In genomic region chr15:73982251-73982962, GRCh38 we compare ENCODE assay signal across 7 cellular contexts. TPM values are rescaled to one million over a fixed set of nuclear protein-coding genes. Genes with fewer than 3 reads are reported as not detected.
DNase-seq lines count a peak whose midpoint lies in the region; ATAC-seq, FAIRE-seq and TF ChIP-seq lines count a peak whose summit lies in the region.

No MANE protein-coding gene starts in this region.

- H3K36me3 ChIP-seq in mesenchymal stem cell (ENCODE audit: control insufficient read depth in 1 of 2, insufficient read depth in 2 of 2, low read depth in 1 of 2, low read length in 2 of 2) (peaks cover 10 to 22% of the 10 kb centered on the region in 2 experiments), tibial artery (peaks cover 0 to 28% (median 9%) of the 10 kb centered on the region in 3 donors)

- H3K9ac ChIP-seq in mesenchymal stem cell (ENCODE audit: low read length), result peak overlapping the region; percentile 82

- intact Hi-C loops in tibial artery (cut with DNase I; ENCODE audit: low total_unique reads), result loop anchor here (5.0 kb wide), 1 partner anchor 340 kb away; no protein-coding TSS in a partner anchor

- H3K4ac ChIP-seq in mesenchymal stem cell (ENCODE audit: low read depth in 1 of 2, low read length in 2 of 2), result peak overlapping the region; percentile 61 to 99

- peak overlapping the region; percentile 97 for H4K91ac ChIP-seq in mesenchymal stem cell (ENCODE audit: low read length)

- FAIRE-seq in GM19239 (lab: Jason Lieb, UNC) (peak; percentile 83), RCC 7860 (lab: Jason Lieb, UNC) (peak; percentile 95)

- peak overlapping the region; percentile 97 to 99 for H2BK12ac ChIP-seq in mesenchymal stem cell (ENCODE audit: low read length in 2 of 2)

- peak overlapping the region; percentile 100 for H2BK5ac ChIP-seq in mesenchymal stem cell (ENCODE audit: low read depth, low read length, poor library complexity, severe bottlenecking)

- H3K9me3 ChIP-seq in mesenchymal stem cell (ENCODE audit: control insufficient read depth, low read length) (no peaks in the 10 kb centered on the region), tibial artery (no peaks in the 10 kb centered on the region)

- H3K4me3 ChIP-seq in choroid plexus epithelial cell (ENCODE audit: low read depth, low read length) (no peak overlapping the region), mesenchymal stem cell (ENCODE audit: insufficient read depth in 1 of 2, low read depth in 1 of 2, low read length in 2 of 2) (peak overlapping the region in 1 of 2 experiments; percentile 53), tibial artery (peak overlapping the region in 1 of 2 donors; percentile 19)

- peaks cover 58% of the 10 kb centered on the region for H3K4me1 ChIP-seq in mesenchymal stem cell (ENCODE audit: control insufficient read depth, insufficient read depth, low read depth, low read length)
- peaks cover 3 to 47% (median 39%) of the 10 kb centered on the region in 4 donors for H3K4me1 ChIP-seq in tibial artery

- H3K27me3 ChIP-seq in mesenchymal stem cell (ENCODE audit: control insufficient read depth in 1 of 2, insufficient read depth in 1 of 2, low read length in 2 of 2), result no peaks in the 10 kb centered on the region
- no peaks in the 10 kb centered on the region for H3K27me3 ChIP-seq in tibial artery

- peak overlapping the region; percentile 96 for H2AK5ac ChIP-seq in mesenchymal stem cell (ENCODE audit: low read length, severe bottlenecking)

- peak overlapping the region; percentile 17 for H3K4me2 ChIP-seq in mesenchymal stem cell (ENCODE audit: low read length, poor library complexity, severe bottlenecking)

- peak overlapping the region; percentile 54 for H2AFZ ChIP-seq in mesenchymal stem cell (ENCODE audit: low read depth, low read length)

- peak overlapping the region; percentile 79 for H4K8ac ChIP-seq in mesenchymal stem cell (ENCODE audit: low read length)

- 20% methylated on average over 8 of the region's 8 CpGs for WGBS in mesenchymal stem cell

- H3K14ac ChIP-seq in mesenchymal stem cell (ENCODE audit: low read length in 2 of 2), result peak overlapping the region in 1 of 2 experiments; percentile 96

- no peak for DNase-seq in GM19239 (ENCODE audit: insufficient read length, low spot score)
- DNase-seq in RCC 7860 (ENCODE audit: low spot score), result peak; percentile 92
- DNase-seq in choroid plexus epithelial cell (ENCODE audit: low read depth), result peak; percentile 91
- DNase-seq in mesenchymal stem cell, result peak; percentile 95
- peak; percentile 86 to 91 for DNase-seq in tibial artery
- no peak for DNase-seq in NCI-H2081 (lab: John Stamatoyannopoulos, UW)

- peak overlapping the region; percentile 91 for H2BK120ac ChIP-seq in mesenchymal stem cell (ENCODE audit: low read depth, low read length)

- H3K27ac ChIP-seq in mesenchymal stem cell (ENCODE audit: low read length, poor library complexity, severe bottlenecking) (peak overlapping the region; percentile 99), tibial artery (peak overlapping the region; percentile 82 to 85)

- H3K79me1 ChIP-seq in mesenchymal stem cell (replicated peaks; ENCODE audit: low read length, poor library complexity, severe bottlenecking), result peaks cover 3% of the 10 kb centered on the region

- peak overlapping the region in 1 of 2 experiments; percentile 47 for H3K23ac ChIP-seq in mesenchymal stem cell (ENCODE audit: low read length in 2 of 2)

- peak overlapping the region; percentile 73 for H2BK15ac ChIP-seq in mesenchymal stem cell (ENCODE audit: low read depth, poor library complexity, severe bottlenecking)

- TF ChIP-seq CTCF in choroid plexus epithelial cell (conservative IDR thresholded peaks at IDR 0.05; ENCODE audit: low read depth, low read length) (no peak), tibial artery (IDR thresholded peaks at IDR 0.05) (peak in 1 of 2 experiments; percentile 8)

- H3K18ac ChIP-seq in mesenchymal stem cell (ENCODE audit: low read depth in 1 of 2, low read length in 2 of 2), result peak overlapping the region; percentile 94 to 99

- no peak for ATAC-seq in GM21360 (IDR thresholded peaks at IDR 0.05; ENCODE audit: unreplicated experiment)

RNA-seq across cellular contexts. Expression of gene STOML1, which starts 9.7 kb away (rescaled TPM):
- 7.8 TPM for polyA plus RNA-seq in mesenchymal stem cell (2013, experiment 1 of 2)
- polyA plus RNA-seq in mesenchymal stem cell (2013, experiment 2 of 2), result 8.5 TPM

RNA-seq across cellular contexts. Expression of gene PML, which starts 12.1 kb away (rescaled TPM):
- 49.0 TPM for polyA plus RNA-seq in mesenchymal stem cell (2013, experiment 1 of 2)
- 51.3 TPM for polyA plus RNA-seq in mesenchymal stem cell (2013, experiment 2 of 2)

RNA-seq across cellular contexts. Expression of gene LOXL1, which starts 56.1 kb away (rescaled TPM):
- polyA plus RNA-seq in mesenchymal stem cell (2013, experiment 1 of 2), result 187 TPM
- polyA plus RNA-seq in mesenchymal stem cell (2013, experiment 2 of 2), result 181 TPM

Comparison
In these comparisons a context has a peak if more than half of its experiments do, and no peak if none do; other contexts are left out.
1. DNase-seq: peak in RCC 7860 (single experiment), choroid plexus epithelial cell (single experiment), mesenchymal stem cell (single experiment) and tibial artery (2 of 2); none in GM19239 (single experiment) and NCI-H2081 (0 of 2).